25 cellular contexts compared by ENCODE assay signal in the genomic region with DNA sequence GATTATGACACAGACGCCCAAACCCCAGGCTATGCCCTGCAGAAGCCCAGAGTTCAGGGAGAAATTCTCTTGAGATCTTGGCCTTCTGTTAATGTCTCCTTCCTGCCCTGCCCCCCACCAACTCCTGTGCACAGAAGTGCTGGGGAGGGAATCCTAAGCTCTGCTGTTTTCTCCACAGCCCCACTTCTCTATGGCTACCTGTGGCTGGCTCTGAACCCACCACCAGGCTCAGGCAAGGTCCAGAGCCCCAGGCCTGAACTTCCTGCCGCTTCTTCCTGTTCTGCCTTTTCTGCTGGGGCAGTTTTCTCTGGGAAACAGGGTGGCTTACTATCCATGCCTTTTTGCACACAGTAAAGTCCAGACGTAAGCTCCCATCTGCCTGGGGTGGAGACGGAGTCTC.
"Had no signal": no experiment of that assay in that cellular context is flagged by ENCODE, and none has a peak within 500 bp of the region (broad histone marks: within the 10 kb centered on the region; RNA-seq: fewer than 3 reads in every experiment).

No MANE protein-coding gene starts in this region.

- DNase-seq: hippocampal formation; kidney; left colon; left lung; lower lobe of right lung; mammary epithelial cell; mesenchymal stem cell; mucosa of descending colon; naive thymus-derived CD4-positive, alpha-beta T cell; ovary; right cardiac atrium; stimulated activated CD4-positive, alpha-beta T cell treated with anti-CD3 and anti-CD28 coated beads, Interleukin-12 subunit alpha, Interleukin-12 subunit beta, amount 100 ng/mL, for 4 hours; stimulated activated CD4-positive, alpha-beta T cell treated with anti-CD3 and anti-CD28 coated beads, Interleukin-15, amount 100 ng/mL, for 24 hours; stimulated activated CD4-positive, alpha-beta T cell treated with anti-CD3 and anti-CD28 coated beads, Interleukin-2, amount 100 ng/mL, for 24 hours; stimulated activated CD4-positive, alpha-beta T cell treated with anti-CD3 and anti-CD28 coated beads, Interleukin-4, amount 100 ng/mL, for 1 hour; stimulated activated naive B cell treated with anti-CD40 and anti-IgM and Interleukin-4, amounts not matched to agents 10 μg/mL and 1 μg/mL and 100 μg/mL, for 72 hours; stimulated activated naive CD8-positive, alpha-beta T cell treated with anti-CD3 and anti-CD28 coated beads, Interleukin-15, Interleukin-2, amounts not matched to agents 100 U/mL and 50 U/mL, for 24 hours; tibial artery; trophoblast cell; uterus had no signal

- H3K4me3 ChIP-seq: left lung, lower lobe of right lung, mucosa of descending colon, ovary, skin epidermis, suprapubic skin, thoracic aorta, tibial artery, uterus had no signal

- ATAC-seq: left colon; left lung; lower lobe of right lung; mucosa of descending colon; naive thymus-derived CD4-positive, alpha-beta T cell; natural killer cell treated with Interleukin-12 subunit alpha and Interleukin-12 subunit beta and Interleukin-15 and Interleukin-18, amount 100 ng/mL, for 72 hours; right cardiac atrium; sciatic nerve; stimulated activated naive B cell treated with anti-CD40 and anti-IgM and Interleukin-4, amounts not matched to agents 10 μg/mL and 1 μg/mL and 100 μg/mL, for 72 hours; stimulated activated naive CD8-positive, alpha-beta T cell treated with anti-CD3 and anti-CD28 coated beads, Interleukin-15, Interleukin-2, amounts not matched to agents 100 U/mL and 50 U/mL, for 24 hours had no signal

- H3K27ac ChIP-seq: left lung, lower lobe of right lung, ovary, skin epidermis, suprapubic skin, thoracic aorta, tibial artery, uterus had no signal

- H3K27me3 ChIP-seq: left lung, ovary, suprapubic skin, uterus had no signal
